Comparison of ENCODE assay signal across 30 cellular contexts in the genomic region with DNA sequence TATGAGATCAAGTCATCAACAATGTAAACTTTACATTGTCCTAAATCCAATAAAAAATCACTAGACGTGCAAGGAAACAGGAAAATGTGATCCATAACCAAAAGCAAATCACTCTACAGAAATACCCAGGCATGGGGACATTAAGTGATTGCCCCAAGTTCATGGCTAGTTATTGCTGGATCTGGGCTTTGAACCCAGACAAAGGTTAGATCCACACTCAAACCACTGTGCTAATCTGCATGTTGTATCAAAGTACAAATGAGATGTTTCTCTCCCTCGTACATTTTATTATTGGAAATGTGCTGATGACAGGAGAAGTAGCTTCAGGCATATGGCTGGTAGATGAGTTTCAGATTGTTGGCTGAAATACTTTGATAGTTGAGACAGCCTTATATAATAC. TPM values are rescaled to one million over a fixed set of nuclear protein-coding genes. Genes with fewer than 3 reads are reported as not detected.
DNase-seq lines count a peak whose midpoint lies in the region; ATAC-seq, FAIRE-seq and TF ChIP-seq lines count a peak whose summit lies in the region.
"Had no signal": no experiment of that assay in that cellular context is flagged by ENCODE, and none has a peak within 500 bp of the region (broad histone marks: within the 10 kb centered on the region; RNA-seq: fewer than 3 reads in every experiment).

No MANE protein-coding gene starts in this region.

- dilution Hi-C loops in keratinocyte (cut with MboI; ENCODE audit: extremely low pct_ligation_motif_present, low sequenced_read_pairs) = no loop called here

- peaks cover 14% of the 10 kb centered on the region for H3K4me1 Mint-ChIP-seq in nephron
- H3K4me1 Mint-ChIP-seq in endodermal cell = peaks cover 20% of the 10 kb centered on the region

- no peak for FAIRE-seq in K562 (lab: Jason Lieb, UNC)
- FAIRE-seq in keratinocyte (lab: Jason Lieb, UNC) = peak; percentile 13
- FAIRE-seq: A204.1, GM12878, GM12892, GM18507, GM19239 had no signal

- POLR2A ChIA-PET in K562 (lab: Yijun Ruan, JAX) = interaction anchor here (0.9 to 1.2 kb wide), 4 partner anchors 11 to 21 kb away, joined by 3 to 4 read pairs (median 4); no protein-coding TSS in a partner anchor

- ATAC-seq in K562 (no peak), HG03025 (IDR thresholded peaks at IDR 0.05; ENCODE audit: low FRiP score, unreplicated experiment) (no peak)
- ATAC-seq: GM12878 had no signal

- DNase-seq in K562 (ENCODE audit: extremely low read depth in 1 of 4, low spot score in 3 of 4) (no peak), keratinocyte (ENCODE audit: low read depth, low spot score) (no peak), osteoblast (ENCODE audit: insufficient read length, low spot score, missing footprints) (peak; percentile 25), endodermal cell (no peak), anterior cingulate cortex (lab: John Stamatoyannopoulos, UW) (no peak), SKM-1 treated with dmso at 0.1 percent for 144 hours (lab: John Stamatoyannopoulos, UW; ENCODE audit: unreplicated experiment) (no peak)
- DNase-seq: 8988T; ACHN; BE2C; C1 segment of cervical spinal cord; CD4-positive, alpha-beta memory T cell; CD4-positive, CD25-positive, alpha-beta regulatory T cell; CD8-positive, alpha-beta memory T cell; COR-L47; DMS 273 treated with DMSO at 0.1 percent for 48 hours; DMS153; DMS53; DMS79; DND-41; EL; GDM1 had no signal

- H3K27me3 Mint-ChIP-seq in nephron (ENCODE audit: low read depth) (no peaks in the 10 kb centered on the region), endodermal cell (ENCODE audit: insufficient read depth) (no peaks in the 10 kb centered on the region)
- H3K27me3 Mint-ChIP-seq: CD4-positive, alpha-beta memory T cell had no signal

- 54% methylated on average over 2 of the region's 2 CpGs for WGBS in K562 (ENCODE audit: insufficient coverage, low coverage, missing lambda C conversion rate)
- 97 to 100% methylated on average over 2 of the region's 2 CpGs for WGBS in endodermal cell (ENCODE audit: insufficient coverage in 1 of 2, insufficient read length in 1 of 2), 2 experiments

- TF ChIP-seq EP300 in K562 (IDR thresholded peaks at IDR 0.05; ENCODE audit: low read length) = no peak

- no peak overlapping the region for H3K27ac Mint-ChIP-seq in nephron
- H3K27ac Mint-ChIP-seq in endodermal cell = no peak overlapping the region
- H3K27ac Mint-ChIP-seq: CD14-positive monocyte; CD4-positive, CD25-positive, alpha-beta regulatory T cell; CD8-positive, alpha-beta memory T cell had no signal

- in situ Hi-C loops in K562 (cut with MboI) = no loop called here

- H3K36me3 ChIP-seq in K562 (ENCODE audit: control insufficient read depth, insufficient read depth, low read length) = peaks cover 3% of the 10 kb centered on the region; the same call in 2 of the 3 replicates
- no peaks in the 10 kb centered on the region for H3K36me3 ChIP-seq in keratinocyte (ENCODE audit: control insufficient read depth in 2 of 2, extremely low read depth in 1 of 2, insufficient read depth in 2 of 2, low read length in 2 of 2)
- H3K36me3 ChIP-seq in osteoblast (ENCODE audit: insufficient read depth, low read length) = no peaks in the 10 kb centered on the region
- H3K36me3 ChIP-seq in endodermal cell (ENCODE audit: control insufficient read depth, insufficient read depth, low read length) = no peaks in the 10 kb centered on the region
- H3K36me3 ChIP-seq: BE2C, BLaER1 had no signal

- H3K27me3 ChIP-seq in K562 (ENCODE audit: control insufficient read depth in 2 of 2, insufficient read depth in 2 of 2, low read length in 2 of 2) = no peaks in the 10 kb centered on the region
- no peaks in the 10 kb centered on the region for H3K27me3 ChIP-seq in keratinocyte (ENCODE audit: control insufficient read depth, extremely low read depth, insufficient read depth, low read length)
- H3K27me3 ChIP-seq in osteoblast (ENCODE audit: insufficient read depth, low read length) = no peaks in the 10 kb centered on the region
- H3K27me3 ChIP-seq in endodermal cell (ENCODE audit: control insufficient read depth, insufficient read depth, low read length, poor library complexity, severe bottlenecking) = no peaks in the 10 kb centered on the region
- H3K27me3 ChIP-seq: BE2C, BLaER1 had no signal

- no peak overlapping the region for H3K4me2 ChIP-seq in K562 (ENCODE audit: insufficient read depth, low read length)
- H3K4me2 ChIP-seq in keratinocyte (ENCODE audit: control insufficient read depth, extremely low read depth, insufficient read depth, low read depth, low read length) = no peak overlapping the region
- H3K4me2 ChIP-seq in osteoblast (ENCODE audit: insufficient read depth, low read length) = no peak overlapping the region
- H3K4me2 ChIP-seq: BLaER1 had no signal

- no peak for TF ChIP-seq CTCF in K562 (IDR thresholded peaks at IDR 0.05 in 2 of 3, conservative IDR thresholded peaks at IDR 0.05 in 1 of 3; ENCODE audit: insufficient read depth in 2 of 3, low read depth in 1 of 3, low read length in 3 of 3)
- TF ChIP-seq CTCF in keratinocyte (optimal IDR thresholded peaks at IDR 0.05 in 1 of 3, IDR thresholded peaks at IDR 0.05 in 1 of 3, conservative IDR thresholded peaks at IDR 0.05 in 1 of 3; ENCODE audit: extremely low read depth in 1 of 3, insufficient read depth in 2 of 3, low read length in 3 of 3) = no peak
- no peak for TF ChIP-seq CTCF in nephron (IDR thresholded peaks at IDR 0.05; ENCODE audit: unreplicated experiment in 3 of 3)
- no peak for TF ChIP-seq CTCF in osteoblast (IDR thresholded peaks at IDR 0.05; ENCODE audit: extremely low read depth, low read depth, low read length)
- no peak for TF ChIP-seq CTCF in endodermal cell (conservative IDR thresholded peaks at IDR 0.05)

- no peaks in the 10 kb centered on the region for H3K9me3 ChIP-seq in K562 (replicated peaks; ENCODE audit: control insufficient read depth, insufficient read depth, low read depth, low read length)
- no peaks in the 10 kb centered on the region for H3K9me3 ChIP-seq in keratinocyte (ENCODE audit: control insufficient read depth, low read depth, low read length)
- no peaks in the 10 kb centered on the region for H3K9me3 ChIP-seq in osteoblast (ENCODE audit: low read depth, low read length)
- no peaks in the 10 kb centered on the region for H3K9me3 ChIP-seq in endodermal cell (ENCODE audit: control insufficient read depth, low read length)
- H3K9me3 ChIP-seq: BE2C, BLaER1 had no signal

- H3K79me2 ChIP-seq in K562 (ENCODE audit: control insufficient read depth, insufficient read depth, low read length) = peaks cover 23% of the 10 kb centered on the region
- peaks cover 23% of the 10 kb centered on the region for H3K79me2 ChIP-seq in keratinocyte (ENCODE audit: control insufficient read depth, insufficient read depth, low read length)
- peaks cover 23% of the 10 kb centered on the region for H3K79me2 ChIP-seq in osteoblast (ENCODE audit: insufficient read depth, low read length)

- H3K4me1 ChIP-seq in K562 (replicated peaks in 1 of 2; ENCODE audit: control insufficient read depth in 2 of 2, insufficient read depth in 2 of 2, low read length in 2 of 2) (peaks cover 3 to 15% of the 10 kb centered on the region in 2 experiments; a peak in 4 of 5 replicates), keratinocyte (ENCODE audit: control insufficient read depth, extremely low read depth, insufficient read depth, low read length) (peaks cover 12% of the 10 kb centered on the region), osteoblast (ENCODE audit: insufficient read depth, low read length) (peaks cover 17% of the 10 kb centered on the region), endodermal cell (ENCODE audit: control insufficient read depth, insufficient read depth, low read length) (peaks cover 6% of the 10 kb centered on the region)
- H3K4me1 ChIP-seq: BE2C had no signal

- H3K9me3 Mint-ChIP-seq in nephron = no peaks in the 10 kb centered on the region
- no peaks in the 10 kb centered on the region for H3K9me3 Mint-ChIP-seq in endodermal cell
- H3K9me3 Mint-ChIP-seq: CD14-positive monocyte; CD8-positive, alpha-beta memory T cell had no signal

- CTCF ChIA-PET in K562 (lab: Yijun Ruan, JAX; ENCODE audit: low intra/inter-chr PET ratio) = no interaction called here

- H3K4me3 Mint-ChIP-seq in nephron (peak overlapping the region in 2 of 3 experiments; percentile 44 to 50), endodermal cell (no peak overlapping the region)
- H3K4me3 Mint-ChIP-seq: CD14-positive monocyte; CD4-positive, alpha-beta memory T cell had no signal

- TF ChIP-seq POLR2A in K562 (conservative IDR thresholded peaks at IDR 0.05) = no peak

- H3K9ac ChIP-seq in K562 (ENCODE audit: insufficient read depth in 1 of 2, low read depth in 2 of 2, low read length in 2 of 2) (no peak overlapping the region), keratinocyte (ENCODE audit: control insufficient read depth, extremely low read depth, insufficient read depth, low read length) (no peak overlapping the region), endodermal cell (ENCODE audit: extremely low read depth, low read length, poor library complexity, severe bottlenecking) (no peak overlapping the region)
- H3K9ac ChIP-seq: BLaER1 had no signal

- H4K20me1 ChIP-seq in K562 (replicated peaks; ENCODE audit: control insufficient read depth, insufficient read depth, low read length) (peaks cover 6% of the 10 kb centered on the region), keratinocyte (ENCODE audit: control insufficient read depth, extremely low read depth, insufficient read depth, low read length) (peaks cover 6% of the 10 kb centered on the region), osteoblast (ENCODE audit: insufficient read depth, low read length) (peaks cover 11% of the 10 kb centered on the region)

- peak overlapping the region; percentile 14; the same call in 1 of the 2 replicates for H2AFZ ChIP-seq in K562 (ENCODE audit: low read depth, low read length)
- no peak overlapping the region for H2AFZ ChIP-seq in keratinocyte (ENCODE audit: control insufficient read depth, low read length)
- no peak overlapping the region for H2AFZ ChIP-seq in osteoblast (ENCODE audit: low read length)

- H3K36me3 Mint-ChIP-seq in nephron (ENCODE audit: low read depth) (no peaks in the 10 kb centered on the region), endodermal cell (ENCODE audit: low read depth) (no peaks in the 10 kb centered on the region)
- H3K36me3 Mint-ChIP-seq: CD4-positive, CD25-positive, alpha-beta regulatory T cell had no signal

- BruUV-seq in K562 (replicated peaks; lab: Mats Ljungman, UMichigan) = no TSS peak

- H3K27ac ChIP-seq in K562 (ENCODE audit: extremely low read depth, low read depth, low read length) (no peak overlapping the region), keratinocyte (ENCODE audit: control insufficient read depth, insufficient read depth, low read length) (no peak overlapping the region), osteoblast (ENCODE audit: low read depth, low read length) (no peak overlapping the region), endodermal cell (ENCODE audit: low read depth, low read length) (no peak overlapping the region)
- H3K27ac ChIP-seq: BLaER1 had no signal

- H3K4me3 ChIP-seq in K562 = no peak overlapping the region
- no peak overlapping the region for H3K4me3 ChIP-seq in keratinocyte (ENCODE audit: control insufficient read depth in 2 of 3, extremely low read depth in 1 of 3, insufficient read depth in 2 of 3, low read depth in 1 of 3, low read length in 3 of 3)
- no peak overlapping the region for H3K4me3 ChIP-seq in osteoblast (ENCODE audit: insufficient read depth, low read length)
- H3K4me3 ChIP-seq in endodermal cell (ENCODE audit: low read length) = no peak overlapping the region
- H3K4me3 ChIP-seq: BLaER1, GM12878 had no signal

- intact Hi-C loops in K562 (cut with micrococcal nuclease) = no loop called here

- H3K9me1 ChIP-seq in K562 (ENCODE audit: control insufficient read depth, insufficient read depth, low read length) = no peaks in the 10 kb centered on the region
- no peaks in the 10 kb centered on the region for H3K9me1 ChIP-seq in keratinocyte (ENCODE audit: control insufficient read depth, extremely low read depth, insufficient read depth, low read length)

- TF ChIP-seq RAD21 in K562 (CRISPR knock-in tag; conservative IDR thresholded peaks at IDR 0.05 in 1 of 2, IDR thresholded peaks at IDR 0.05 in 1 of 2) = no peak

RNA-seq across cellular contexts. Expression of gene ARL5A, which starts 2.7 kb away (rescaled TPM):
- 74.2 and 178 TPM in 2 replicates for total RNA-seq in K562 (2011; cell fraction: chromatin; rRNA removed; ENCODE audit: low replicate concordance)
- total RNA-seq in K562 (2011; cell fraction: nucleolus; rRNA removed) = 34.4 and 36.5 TPM in 2 replicates
- 75.4 and 160 TPM in 2 replicates for total RNA-seq in K562 (2011; cell fraction: nucleoplasm; rRNA removed)
- total RNA-seq in K562 (2014; rRNA removed) (117 and 132 TPM in 2 replicates), K562 (2014; rRNA removed; fragmentation: Illumina TruSeq; extraction: Trizol) (102 and 118 TPM in 2 replicates), K562 (2015; rRNA removed; fragmentation: Illumina TruSeq; extraction: Trizol) (76.1 and 101 TPM in 2 replicates), K562 (2021) (92.2 and 94.3 TPM in 2 replicates), osteoblast (44.8 and 47.8 TPM in 2 replicates), endodermal cell (10 to 100 TPM; 72.2 to 77.1 TPM)
- polyA plus RNA-seq in K562 (2011; rRNA removed) (65.1 and 71.1 TPM in 2 replicates), K562 (2014; fragmentation: Illumina TruSeq; extraction: Trizol) (85.4 and 88.4 TPM in 2 replicates), K562 (2014; fragmentation: Nextera tagmentation; extraction: Ambion mirVana) (10 to 100 TPM; 16.3 to 16.9 TPM), K562 (2014; rRNA removed) (74.8 and 75.6 TPM in 2 replicates), keratinocyte (18.8 to 25.5 TPM (median 21.5 TPM) in 3 replicates)
- polyA plus RNA-seq in K562 (2011; cell fraction: cytosol; rRNA removed) = 22.9 and 43.5 TPM in 2 replicates
- 46.1 and 59.3 TPM in 2 replicates for polyA plus RNA-seq in K562 (2011; cell fraction: nucleus; rRNA removed)
- 41.6 and 51.1 TPM in 2 replicates for polyA plus RNA-seq in K562 (2012)
- polyA minus RNA-seq in K562 (2011; rRNA and poly(A)+ RNA removed) = 144 and 168 TPM in 2 replicates
- 50.1 and 63.7 TPM in 2 replicates for polyA minus RNA-seq in K562 (2011; cell fraction: cytosol; rRNA and poly(A)+ RNA removed)
- polyA minus RNA-seq in K562 (2011; cell fraction: nucleus; rRNA and poly(A)+ RNA removed) = 63.5 and 96.7 TPM in 2 replicates
- polyA plus RNA-seq in keratinocyte (2011; ENCODE audit: low read depth) = 135 TPM
- polyA plus RNA-seq in keratinocyte (2011; cell fraction: cytosol; rRNA removed) = 23.0 and 40.7 TPM in 2 replicates
- 17.0 and 18.6 TPM in 2 replicates for polyA plus RNA-seq in keratinocyte (2011; cell fraction: nucleus; rRNA removed)
- 25.9 and 58.0 TPM in 2 replicates for polyA plus RNA-seq in keratinocyte (2012; ENCODE audit: low replicate concordance)
- 3.3 to 52.6 TPM (median 24.6 TPM) in 3 replicates for polyA minus RNA-seq in keratinocyte
- polyA minus RNA-seq in keratinocyte (2011; cell fraction: cytosol; rRNA and poly(A)+ RNA removed) = 11.9 TPM
- 13.2 and 35.1 TPM in 2 replicates for polyA minus RNA-seq in keratinocyte (2011; cell fraction: nucleus; rRNA and poly(A)+ RNA removed)
- polyA plus RNA-seq in endodermal cell (2013, experiment 1 of 2) = 37.0 TPM
- 40.2 TPM for polyA plus RNA-seq in endodermal cell (2013, experiment 2 of 2)
